Comparison of ENCODE assay signal across 16 cellular contexts in the genomic region with DNA sequence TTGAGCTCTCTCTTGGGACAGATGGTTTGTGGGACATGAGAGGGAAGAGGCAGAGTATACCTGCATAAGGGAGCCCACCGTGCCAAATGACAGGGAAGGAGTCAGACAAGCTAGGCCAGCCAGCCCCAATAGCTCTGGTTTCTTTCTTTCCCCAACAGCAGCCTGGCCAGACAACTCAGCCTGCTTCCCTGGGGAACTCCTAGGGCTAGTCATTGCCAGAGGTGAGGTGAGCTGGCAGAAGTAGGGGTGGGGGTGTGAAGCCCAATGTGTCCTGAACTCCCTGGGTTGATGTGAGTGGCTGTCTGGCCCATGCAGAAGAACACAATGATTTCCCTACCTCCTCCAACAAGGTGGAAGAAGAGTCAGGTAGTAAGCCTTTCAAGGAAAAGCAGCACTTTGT.
DNase-seq lines count a peak whose midpoint lies in the region; ATAC-seq, FAIRE-seq and TF ChIP-seq lines count a peak whose summit lies in the region.
"Had no signal": no experiment of that assay in that cellular context is flagged by ENCODE, and none has a peak within 500 bp of the region (broad histone marks: within the 10 kb centered on the region; RNA-seq: fewer than 3 reads in every experiment).

No MANE protein-coding gene starts in this region.

- peaks cover 20% of the 10 kb centered on the region for H3K36me3 Mint-ChIP-seq in stimulated activated memory B cell treated with anti-CD40 and anti-IgM and Interleukin-4, amounts not matched to agents 10 μg/mL and 1 μg/mL and 100 μg/mL, for 72 hours

- no peak for TF ChIP-seq EP300 in K562 (IDR thresholded peaks at IDR 0.05; ENCODE audit: low read length)

- H3K4me1 ChIP-seq in GM23248 (ENCODE audit: insufficient read depth), result peaks cover 33% of the 10 kb centered on the region
- peaks cover 24 to 36% of the 10 kb centered on the region in 2 experiments for H3K4me1 ChIP-seq in K562 (replicated peaks in 1 of 2; ENCODE audit: control insufficient read depth in 2 of 2, insufficient read depth in 2 of 2, low read length in 2 of 2)
- H3K4me1 ChIP-seq in trophoblast cell (ENCODE audit: control insufficient read depth in 1 of 2, insufficient read depth in 2 of 2, low read length in 2 of 2), result peaks cover 14 to 21% of the 10 kb centered on the region in 2 experiments

- H3K27ac ChIP-seq in GM23248 (peak overlapping the region; percentile 92), K562 (ENCODE audit: extremely low read depth, low read depth, low read length) (peak overlapping the region; percentile 31; the same call in 1 of the 3 replicates), trophoblast cell (ENCODE audit: low read depth, low read length) (peak overlapping the region; percentile 78)
- H3K27ac ChIP-seq: KMS-11 had no signal

- CTCF ChIA-PET in K562 (lab: Yijun Ruan, JAX; ENCODE audit: low intra/inter-chr PET ratio), result no interaction called here

- peak overlapping the region; percentile 52 for H2BK12ac ChIP-seq in trophoblast cell (ENCODE audit: low read length)

- TF ChIP-seq CTCF in K562 (IDR thresholded peaks at IDR 0.05 in 2 of 3, conservative IDR thresholded peaks at IDR 0.05 in 1 of 3; ENCODE audit: insufficient read depth in 2 of 3, low read depth in 1 of 3, low read length in 3 of 3), result no peak

- POLR2A ChIA-PET in K562 (lab: Yijun Ruan, JAX), result interaction anchor here (1.0 to 1.2 kb wide), 2 partner anchors 17 to 219 kb away, joined by 3 to 4 read pairs; no protein-coding TSS in a partner anchor

- H3K79me2 ChIP-seq in GM23248 (ENCODE audit: insufficient read depth) (no peaks in the 10 kb centered on the region), K562 (ENCODE audit: control insufficient read depth, insufficient read depth, low read length) (peaks cover 10% of the 10 kb centered on the region; the same call in 2 of the 3 replicates), trophoblast cell (ENCODE audit: control insufficient read depth, insufficient read depth, low read length, poor library complexity) (peaks cover 1% of the 10 kb centered on the region)

- H3K9me3 ChIP-seq in GM23248 (ENCODE audit: low read depth) (no peaks in the 10 kb centered on the region), K562 (replicated peaks; ENCODE audit: control insufficient read depth, insufficient read depth, low read depth, low read length) (no peaks in the 10 kb centered on the region; the same call in 1 of the 2 replicates), trophoblast cell (ENCODE audit: insufficient read depth, low read depth, low read length) (no peaks in the 10 kb centered on the region)

- no TSS peak for BruUV-seq in K562 (replicated peaks; lab: Mats Ljungman, UMichigan)

- H3K27me3 ChIP-seq in GM23248 (replicated peaks; ENCODE audit: insufficient read depth) (no peaks in the 10 kb centered on the region), K562 (ENCODE audit: control insufficient read depth in 2 of 2, insufficient read depth in 2 of 2, low read length in 2 of 2) (no peaks in the 10 kb centered on the region), trophoblast cell (ENCODE audit: insufficient read depth, low read length) (no peaks in the 10 kb centered on the region)

- H3F3A ChIP-seq in GM23248 (ENCODE audit: insufficient read depth), result peaks cover 25% of the 10 kb centered on the region

- H3K9me1 ChIP-seq in K562 (ENCODE audit: control insufficient read depth, insufficient read depth, low read length), result peaks cover 4% of the 10 kb centered on the region

- intact Hi-C loops in K562 (cut with micrococcal nuclease), result no loop called here

- H4K20me1 ChIP-seq in GM23248 (ENCODE audit: insufficient read depth) (no peaks in the 10 kb centered on the region), K562 (replicated peaks; ENCODE audit: control insufficient read depth, insufficient read depth, low read length) (no peaks in the 10 kb centered on the region)

- H3K4ac ChIP-seq in trophoblast cell (ENCODE audit: low read depth, low read length), result no peak overlapping the region

- peak overlapping the region; percentile 5 for H2AK5ac ChIP-seq in trophoblast cell (ENCODE audit: low read length)

- no peak overlapping the region for H3K4me2 ChIP-seq in GM23248 (ENCODE audit: unreplicated experiment)
- H3K4me2 ChIP-seq in K562 (ENCODE audit: insufficient read depth, low read length), result 0 out of 2 replicates have a peak overlapping the region, but pooled peaks have one; percentile 25
- no peak overlapping the region for H3K4me2 ChIP-seq in trophoblast cell (ENCODE audit: low read length)
- H3K4me2 ChIP-seq: KMS-11 had no signal

- no peaks in the 10 kb centered on the region for H3K4me1 Mint-ChIP-seq in stimulated activated memory B cell treated with anti-CD40 and anti-IgM and Interleukin-4, amounts not matched to agents 10 μg/mL and 1 μg/mL and 100 μg/mL, for 72 hours

- H3K9me3 Mint-ChIP-seq in stimulated activated memory B cell treated with anti-CD40 and anti-IgM and Interleukin-4, amounts not matched to agents 10 μg/mL and 1 μg/mL and 100 μg/mL, for 72 hours, result peaks cover 6% of the 10 kb centered on the region

- in situ Hi-C loops in GM23248 (cut with MboI), result no loop called here
- in situ Hi-C loops in K562 (cut with MboI), result no loop called here

- peak overlapping the region; percentile 4 for H4K8ac ChIP-seq in trophoblast cell (ENCODE audit: low read depth, low read length)

- peaks cover 7% of the 10 kb centered on the region for H3K79me1 ChIP-seq in trophoblast cell (ENCODE audit: low read length)

- H3K4me3 ChIP-seq in GM23248 (no peak overlapping the region), K562 (no peak overlapping the region), trophoblast cell (ENCODE audit: low read depth, low read length) (no peak overlapping the region)

- no peak overlapping the region for H3K4me3 Mint-ChIP-seq in stimulated activated memory B cell treated with anti-CD40 and anti-IgM and Interleukin-4, amounts not matched to agents 10 μg/mL and 1 μg/mL and 100 μg/mL, for 72 hours

- peak overlapping the region; percentile 21 for H3K18ac ChIP-seq in trophoblast cell (ENCODE audit: low read length)

- H2BK120ac ChIP-seq in trophoblast cell (ENCODE audit: insufficient read depth, low read length, poor library complexity), result peak overlapping the region; percentile 59

- no peak overlapping the region for H4K12ac ChIP-seq in trophoblast cell (ENCODE audit: low read depth, low read length)

- peak overlapping the region; percentile 61 for H4K91ac ChIP-seq in trophoblast cell (ENCODE audit: low read depth, low read length)

- no peak for FAIRE-seq in K562 (lab: Jason Lieb, UNC)

- H3K9me2 ChIP-seq in GM23248 (ENCODE audit: insufficient read depth), result no peaks in the 10 kb centered on the region

- no peaks in the 10 kb centered on the region for H3K36me3 ChIP-seq in GM23248 (ENCODE audit: low read depth)
- H3K36me3 ChIP-seq in K562 (ENCODE audit: control insufficient read depth, insufficient read depth, low read length), result peaks cover 13% of the 10 kb centered on the region; the same call in 2 of the 3 replicates
- H3K36me3 ChIP-seq in trophoblast cell (ENCODE audit: control insufficient read depth in 1 of 2, insufficient read depth in 2 of 2, low read length in 2 of 2), result no peaks in the 10 kb centered on the region

- no peak overlapping the region for H3K23ac ChIP-seq in trophoblast cell (ENCODE audit: low read length)

- H3K27me3 Mint-ChIP-seq in stimulated activated memory B cell treated with anti-CD40 and anti-IgM and Interleukin-4, amounts not matched to agents 10 μg/mL and 1 μg/mL and 100 μg/mL, for 72 hours, result no peaks in the 10 kb centered on the region

- 82 to 88% methylated on average over 1 of the region's 1 CpG for WGBS in GM23248 (ENCODE audit: low coverage in 1 of 2, low lambda C conversion rate in 2 of 2, missing lambda C conversion rate in 2 of 2), 2 experiments
- no CpG with 5 or more reads among the region's 1 CpG for WGBS in K562 (ENCODE audit: insufficient coverage, low coverage, missing lambda C conversion rate)
- no CpG with 5 or more reads among the region's 1 CpG for WGBS in trophoblast cell (ENCODE audit: extremely low coverage, insufficient coverage, insufficient read length)

- H3K9ac ChIP-seq in GM23248, result peak overlapping the region; percentile 66
- H3K9ac ChIP-seq in K562 (ENCODE audit: insufficient read depth in 1 of 2, low read depth in 2 of 2, low read length in 2 of 2), result peak overlapping the region in 1 of 2 experiments; percentile 74; a peak in 1 of 4 replicates
- H3K9ac ChIP-seq in trophoblast cell (ENCODE audit: low read length), result no peak overlapping the region
- H3K9ac ChIP-seq: KMS-11 had no signal

- ATAC-seq in K562 (no peak), HG02970 (IDR thresholded peaks at IDR 0.05; ENCODE audit: low FRiP score, unreplicated experiment) (no peak)
- ATAC-seq in stimulated activated memory B cell treated with anti-CD40 and anti-IgM and Interleukin-4, amounts not matched to agents 10 μg/mL and 1 μg/mL and 100 μg/mL, for 72 hours, result no peak

- H3K14ac ChIP-seq in trophoblast cell (ENCODE audit: low read length), result peak overlapping the region; percentile 22

- no peak for TF ChIP-seq RAD21 in K562 (CRISPR knock-in tag; conservative IDR thresholded peaks at IDR 0.05 in 1 of 2, IDR thresholded peaks at IDR 0.05 in 1 of 2)

- H2AFZ ChIP-seq in GM23248 (no peak overlapping the region), K562 (ENCODE audit: low read depth, low read length) (no peak overlapping the region), trophoblast cell (ENCODE audit: insufficient read depth, low read length, poor library complexity) (no peak overlapping the region)

- TF ChIP-seq POLR2A in K562 (conservative IDR thresholded peaks at IDR 0.05), result no peak

- H2BK5ac ChIP-seq in trophoblast cell (ENCODE audit: low read depth, low read length, poor library complexity), result peak overlapping the region; percentile 51

- DNase-seq in ELR (ENCODE audit: low read depth), result peak; percentile 34
- DNase-seq in GM23248, result peak; percentile 69
- no peak for DNase-seq in K562 (ENCODE audit: extremely low read depth in 1 of 4, low spot score in 3 of 4)
- no peak for DNase-seq in trophoblast cell
- no peak for DNase-seq in NCI-H748 treated with DMSO at 0.1 percent for 48 hours (lab: John Stamatoyannopoulos, UW)
- DNase-seq: activated naive CD4-positive, alpha-beta T cell treated with Interleukin-2 at 50 U/mL for 16 hours; C1 segment of cervical spinal cord; DMS79 treated with DMSO at 0.1 percent for 48 hours; effector CD8-positive, alpha-beta T cell; foreskin melanocyte; NCI-H1417; NCI-H2227 treated with DMSO at 0.1 percent for 48 hours; stimulated activated naive CD4-positive, alpha-beta T cell had no signal

- H3K27ac Mint-ChIP-seq in stimulated activated memory B cell treated with anti-CD40 and anti-IgM and Interleukin-4, amounts not matched to agents 10 μg/mL and 1 μg/mL and 100 μg/mL, for 72 hours, result no peak overlapping the region

TF ChIP-seq in K562, 482 proteins besides CTCF, POLR2A, EP300 and RAD21 (continues in another document):
- no peak for TF ChIP-seq KDM1A (IDR thresholded peaks at IDR 0.05)
- no peak for TF ChIP-seq ZNF311 (CRISPR knock-in tag; IDR thresholded peaks at IDR 0.05)
- TF ChIP-seq POU5F1 (IDR thresholded peaks at IDR 0.05; ENCODE audit: borderline replicate concordance, low read depth, low read length, partially characterized antibody), result no peak
- TF ChIP-seq ZEB2 (IDR thresholded peaks at IDR 0.05), result no peak

Comparison
In these comparisons a context has a peak if more than half of its experiments do, and no peak if none do; other contexts are left out.
1. DNase-seq: peak in ELR (single experiment) and GM23248 (single experiment); none in K562 (0 of 4), trophoblast cell (0 of 2) and NCI-H748 treated with DMSO at 0.1 percent for 48 hours (single experiment).
2. H3K27ac ChIP-seq: peak in every context shown above with its lines; median percentile 92 in GM23248; 78 in trophoblast cell; 31 in K562.